In genomic region chr1:201391225-201391624, GRCh38 we compare ENCODE assay signal across 27 cellular contexts. TPM values are rescaled to one million over a fixed set of nuclear protein-coding genes. Genes with fewer than 3 reads are reported as not detected.
DNase-seq lines count a peak whose midpoint lies in the region; ATAC-seq, FAIRE-seq and TF ChIP-seq lines count a peak whose summit lies in the region.
"Had no signal": no experiment of that assay in that cellular context is flagged by ENCODE, and none has a peak within 500 bp of the region (broad histone marks: within the 10 kb centered on the region; RNA-seq: fewer than 3 reads in every experiment).

No MANE protein-coding gene starts in this region.

- no peak overlapping the region for H3K23ac ChIP-seq in mesenchymal stem cell (ENCODE audit: low read length in 2 of 2)

- DNase-seq in A549 (ENCODE audit: low read depth in 1 of 2, low spot score in 1 of 2) = no peak
- DNase-seq in endothelial cell (ENCODE audit: low spot score) = no peak
- no peak for DNase-seq in mesenchymal stem cell
- DNase-seq in uterus = no peak
- no peak for DNase-seq in adrenal gland
- no peak for DNase-seq in CD8-positive, alpha-beta T cell
- DNase-seq in iPS-NIHi7 (ENCODE audit: extremely low spot score) = no peak
- DNase-seq: ACHN; AML-193; BE2C; CD4-positive, alpha-beta T cell; COR-L47; DMS 273 treated with DMSO at 0.1 percent for 48 hours; DMS79; EL; GDM1; GOT3 had no signal

- peaks cover 28% of the 10 kb centered on the region for H3K4me1 ChIP-seq in A549
- H3K4me1 ChIP-seq in HEK293 (ENCODE audit: control insufficient read depth, insufficient read depth, low read length) = no peaks in the 10 kb centered on the region
- peaks cover 30% of the 10 kb centered on the region for H3K4me1 ChIP-seq in mesenchymal stem cell (ENCODE audit: control insufficient read depth, insufficient read depth, low read depth, low read length)
- H3K4me1 ChIP-seq in uterus = no peaks in the 10 kb centered on the region
- no peaks in the 10 kb centered on the region for H3K4me1 ChIP-seq in adrenal gland (replicated peaks in 1 of 2)
- no peaks in the 10 kb centered on the region for H3K4me1 ChIP-seq in CD8-positive, alpha-beta T cell (ENCODE audit: insufficient read depth, low read length)
- H3K4me1 ChIP-seq: BE2C, HAP-1 had no signal

- peaks cover 28% of the 10 kb centered on the region for H3K79me1 ChIP-seq in mesenchymal stem cell (replicated peaks; ENCODE audit: low read length, poor library complexity, severe bottlenecking)

- no peak for TF ChIP-seq EP300 in A549 (IDR thresholded peaks at IDR 0.05)

- H3K14ac ChIP-seq in mesenchymal stem cell (ENCODE audit: low read length in 2 of 2) = no peak overlapping the region

- intact Hi-C loops in uterus (cut with DNase I; ENCODE audit: low total_unique reads) = no loop called here
- intact Hi-C loops in adrenal gland (cut with DNase I) = no loop called here
- intact Hi-C loops in CD8-positive, alpha-beta T cell (cut with DNase I, micrococcal nuclease) = no loop called here

- H3K4me3 Mint-ChIP-seq in endothelial cell (ENCODE audit: unreplicated experiment) = no peak overlapping the region
- H3K4me3 Mint-ChIP-seq in CD8-positive, alpha-beta T cell = no peak overlapping the region
- H3K4me3 Mint-ChIP-seq: CD14-positive monocyte; CD4-positive, alpha-beta T cell had no signal

- H3K36me3 ChIP-seq in HEK293 (ENCODE audit: control insufficient read depth in 2 of 2, insufficient read depth in 1 of 2, low read length in 2 of 2) = no peaks in the 10 kb centered on the region
- peaks cover 0 to 26% of the 10 kb centered on the region in 2 experiments for H3K36me3 ChIP-seq in mesenchymal stem cell (ENCODE audit: control insufficient read depth in 1 of 2, insufficient read depth in 2 of 2, low read depth in 1 of 2, low read length in 2 of 2)
- no peaks in the 10 kb centered on the region for H3K36me3 ChIP-seq in uterus
- no peaks in the 10 kb centered on the region for H3K36me3 ChIP-seq in adrenal gland (replicated peaks in 1 of 2)
- no peaks in the 10 kb centered on the region for H3K36me3 ChIP-seq in CD8-positive, alpha-beta T cell (ENCODE audit: insufficient read depth, low read length)
- H3K36me3 ChIP-seq: BE2C; BLaER1 treated with 17β-estradiol and CSF1 and Interleukin-3, amounts not matched to agents 10 nM and 100 nM; HAP-1 had no signal

- peaks cover 0 to 59% of the 10 kb centered on the region in 2 experiments for H3K27me3 ChIP-seq in mesenchymal stem cell (ENCODE audit: control insufficient read depth in 1 of 2, insufficient read depth in 1 of 2, low read length in 2 of 2)
- H3K27me3 ChIP-seq in uterus = no peaks in the 10 kb centered on the region
- H3K27me3 ChIP-seq in adrenal gland = no peaks in the 10 kb centered on the region
- no peaks in the 10 kb centered on the region for H3K27me3 ChIP-seq in CD8-positive, alpha-beta T cell (ENCODE audit: insufficient read depth, low read length)
- H3K27me3 ChIP-seq: BE2C; BLaER1 treated with 17β-estradiol and CSF1 and Interleukin-3, amounts not matched to agents 10 nM and 100 nM had no signal

- no peaks in the 10 kb centered on the region for H3K9me3 Mint-ChIP-seq in endothelial cell (ENCODE audit: unreplicated experiment)
- H3K9me3 Mint-ChIP-seq in CD8-positive, alpha-beta T cell = no peaks in the 10 kb centered on the region
- H3K9me3 Mint-ChIP-seq: CD14-positive monocyte; CD4-positive, alpha-beta T cell had no signal

- peak overlapping the region; percentile 1 for H3K27ac Mint-ChIP-seq in endothelial cell (ENCODE audit: unreplicated experiment)
- no peak overlapping the region for H3K27ac Mint-ChIP-seq in CD8-positive, alpha-beta T cell
- H3K27ac Mint-ChIP-seq: CD14-positive monocyte; CD4-positive, alpha-beta T cell had no signal

- H3K9ac ChIP-seq in mesenchymal stem cell (ENCODE audit: low read length) = no peak overlapping the region
- H3K9ac ChIP-seq: BLaER1 treated with 17β-estradiol and CSF1 and Interleukin-3, amounts not matched to agents 10 nM and 100 nM had no signal

- H2AK5ac ChIP-seq in mesenchymal stem cell (ENCODE audit: low read length, severe bottlenecking) = peak overlapping the region; percentile 1

- ATAC-seq in A549 = no peak
- no peak for ATAC-seq in CD8-positive, alpha-beta T cell

- no peak overlapping the region for H2BK12ac ChIP-seq in mesenchymal stem cell (ENCODE audit: low read length in 2 of 2)

- no peak overlapping the region for H2AFZ ChIP-seq in mesenchymal stem cell (ENCODE audit: low read depth, low read length)

- TF ChIP-seq POLR2A in A549 (IDR thresholded peaks at IDR 0.05; ENCODE audit: low read length) (no peak), uterus (IDR thresholded peaks at IDR 0.05) (no peak), adrenal gland (IDR thresholded peaks at IDR 0.05) (no peak)

- TF ChIP-seq RAD21 in A549 (conservative IDR thresholded peaks at IDR 0.05 in 1 of 2, IDR thresholded peaks at IDR 0.05 in 1 of 2) = no peak

- H3K27me3 Mint-ChIP-seq in endothelial cell (ENCODE audit: unreplicated experiment) = peaks cover 8% of the 10 kb centered on the region
- H3K27me3 Mint-ChIP-seq in CD8-positive, alpha-beta T cell (ENCODE audit: low read depth) = peaks cover 6% of the 10 kb centered on the region

- TF ChIP-seq CTCF in A549 (IDR thresholded peaks at IDR 0.05) (no peak), HEK293 (tag by site-specific recombination; IDR thresholded peaks at IDR 0.05) (no peak), endothelial cell (IDR thresholded peaks at IDR 0.05; ENCODE audit: unreplicated experiment) (no peak), uterus (IDR thresholded peaks at IDR 0.05) (no peak), adrenal gland (IDR thresholded peaks at IDR 0.05) (no peak)
- no peak for TF ChIP-seq CTCF in CD8-positive, alpha-beta T cell (IDR thresholded peaks at IDR 0.05)

- no peak overlapping the region for H3K4ac ChIP-seq in mesenchymal stem cell (ENCODE audit: low read depth in 1 of 2, low read length in 2 of 2)

- H3K9me3 ChIP-seq in A549 = no peaks in the 10 kb centered on the region
- H3K9me3 ChIP-seq in HEK293 (ENCODE audit: control insufficient read depth, insufficient read depth, low read depth, low read length) = no peaks in the 10 kb centered on the region
- H3K9me3 ChIP-seq in mesenchymal stem cell (ENCODE audit: control insufficient read depth, low read length) = no peaks in the 10 kb centered on the region
- no peaks in the 10 kb centered on the region for H3K9me3 ChIP-seq in uterus
- no peaks in the 10 kb centered on the region for H3K9me3 ChIP-seq in adrenal gland (replicated peaks in 1 of 3)
- H3K9me3 ChIP-seq in CD8-positive, alpha-beta T cell (ENCODE audit: low read length) = no peaks in the 10 kb centered on the region
- H3K9me3 ChIP-seq: BE2C; BLaER1 treated with 17β-estradiol and CSF1 and Interleukin-3, amounts not matched to agents 10 nM and 100 nM; HAP-1 had no signal

- no peak overlapping the region for H2BK120ac ChIP-seq in mesenchymal stem cell (ENCODE audit: low read depth, low read length)

- H3K4me2 ChIP-seq in A549 = no peak overlapping the region
- H3K4me2 ChIP-seq in mesenchymal stem cell (ENCODE audit: low read length, poor library complexity, severe bottlenecking) = no peak overlapping the region

- CTCF ChIA-PET in A549 (lab: Yijun Ruan, JAX) = interaction anchor here (0.7 to 19.4 kb wide), 4 partner anchors 15 to 803 kb away, joined by 3 to 334 read pairs (median 8); partner anchors contain the start of gene LAD1
- CTCF ChIA-PET in HEK293 (lab: Yijun Ruan, JAX) = interaction anchor here (0.5 to 1.3 kb wide), 4 partner anchors 15 to 137 kb away, joined by 3 to 5 read pairs (median 5); no protein-coding TSS in a partner anchor
- CTCF ChIA-PET in CD8-positive, alpha-beta T cell (lab: Charles Lee) = interaction anchor here (0.9 kb wide), 1 partner anchor 14 kb away, joined by 3 read pairs; no protein-coding TSS in a partner anchor

- WGBS in A549 (ENCODE audit: missing lambda C conversion rate) = 80% methylated on average over 1 of the region's 1 CpG
- WGBS in mesenchymal stem cell = 69% methylated on average over 1 of the region's 1 CpG
- WGBS in adrenal gland, 4 donors = 71 to 85% (median 75%) methylated on average over 1 of the region's 1 CpG

- H3K4me1 Mint-ChIP-seq in endothelial cell (ENCODE audit: unreplicated experiment) = no peaks in the 10 kb centered on the region
- no peaks in the 10 kb centered on the region for H3K4me1 Mint-ChIP-seq in CD8-positive, alpha-beta T cell (ENCODE audit: low read depth)
- H3K4me1 Mint-ChIP-seq: CD14-positive monocyte had no signal

- H3K27ac ChIP-seq in A549 (peak overlapping the region; percentile 38 to 76; a peak in 3 of 6 replicates), HEK293 (ENCODE audit: extremely low read depth, low read depth, low read length) (no peak overlapping the region), mesenchymal stem cell (ENCODE audit: low read length, poor library complexity, severe bottlenecking) (no peak overlapping the region), uterus (no peak overlapping the region), adrenal gland (no peak overlapping the region)
- no peak overlapping the region for H3K27ac ChIP-seq in CD8-positive, alpha-beta T cell (ENCODE audit: low read depth, low read length)
- H3K27ac ChIP-seq: 22Rv1; BLaER1 treated with 17β-estradiol and CSF1 and Interleukin-3, amounts not matched to agents 10 nM and 100 nM had no signal

- H4K91ac ChIP-seq in mesenchymal stem cell (ENCODE audit: low read length) = no peak overlapping the region

- no peaks in the 10 kb centered on the region for H3K36me3 Mint-ChIP-seq in endothelial cell (ENCODE audit: low read depth, unreplicated experiment)
- no peaks in the 10 kb centered on the region for H3K36me3 Mint-ChIP-seq in CD8-positive, alpha-beta T cell
- H3K36me3 Mint-ChIP-seq: CD14-positive monocyte had no signal

- H3K4me3 ChIP-seq in A549 = no peak overlapping the region
- no peak overlapping the region for H3K4me3 ChIP-seq in HEK293 (ENCODE audit: low read depth, low read length)
- H3K4me3 ChIP-seq in mesenchymal stem cell (ENCODE audit: insufficient read depth in 1 of 2, low read depth in 1 of 2, low read length in 2 of 2) = no peak overlapping the region
- H3K4me3 ChIP-seq in uterus = no peak overlapping the region
- no peak overlapping the region for H3K4me3 ChIP-seq in adrenal gland
- no peak overlapping the region for H3K4me3 ChIP-seq in CD8-positive, alpha-beta T cell (ENCODE audit: low read depth, low read length)
- H3K4me3 ChIP-seq: BLaER1 treated with 17β-estradiol and CSF1 and Interleukin-3, amounts not matched to agents 10 nM and 100 nM; GM12878; HAP-1 had no signal

- no peak overlapping the region for H4K8ac ChIP-seq in mesenchymal stem cell (ENCODE audit: low read length)

- POLR2A ChIA-PET in A549 (lab: Yijun Ruan, JAX) = no interaction called here
- POLR2A ChIA-PET in HEK293 (lab: Yijun Ruan, JAX) = no interaction called here
- POLR2A ChIA-PET in CD8-positive, alpha-beta T cell (lab: Charles Lee) = no interaction called here

- no peak overlapping the region for H2BK15ac ChIP-seq in mesenchymal stem cell (ENCODE audit: low read depth, poor library complexity, severe bottlenecking)

- no peak overlapping the region for H2BK5ac ChIP-seq in mesenchymal stem cell (ENCODE audit: low read depth, low read length, poor library complexity, severe bottlenecking)

- no peak for FAIRE-seq in A549 (lab: Jason Lieb, UNC)
- FAIRE-seq: A204.1, D721Med, GM12878, GM19239, H54 had no signal

- H3K18ac ChIP-seq in mesenchymal stem cell (ENCODE audit: low read depth in 1 of 2, low read length in 2 of 2) = no peak overlapping the region

RNA-seq across cellular contexts. Expression of gene LAD1, which starts 7.9 kb away (rescaled TPM):
- polyA plus RNA-seq in A549 (2011; rRNA removed) (0.19 and 0.26 TPM in 2 replicates), A549 (2017; fragmentation: RNase III; extraction: RNeasy Plus Mini Kit Qiagen cat#74134 plus additional on column Dnase treatment) (0.67 to 1.1 TPM (median 0.87 TPM) in 3 replicates), adrenal gland (under 1 TPM in 2 of 3 donors, not detected in 1; 0.08 to 0.17 TPM)
- polyA plus RNA-seq in A549 (2012; cell fraction: cytosol; rRNA removed) = 0.10 and 0.16 TPM in 2 replicates
- polyA plus RNA-seq in A549 (2012; cell fraction: nucleus; rRNA removed) = 0.09 and 0.30 TPM in 2 replicates
- 0.49 and 0.83 TPM in 2 replicates for polyA minus RNA-seq in A549 (2011; rRNA and poly(A)+ RNA removed)
- total RNA-seq in endothelial cell (ENCODE audit: unreplicated experiment) (0.59 TPM), uterus (1 to 10 TPM in 1 of 4 donors, under 1 TPM in 2, not detected in 1; 0.26 to 4.8 (median 0.29) TPM), adrenal gland (under 1 TPM in 2 of 8 donors, not detected in 6; 0.54 to 0.61 TPM)
- polyA plus RNA-seq in mesenchymal stem cell (2013, experiment 1 of 2) = not detected
- not detected for polyA plus RNA-seq in mesenchymal stem cell (2013, experiment 2 of 2)
- total RNA-seq in CD8-positive, alpha-beta T cell = not detected
- total RNA-seq: CD4-positive, alpha-beta T cell had no signal
- polyA plus RNA-seq: CD14-positive monocyte had no signal

RNA-seq across cellular contexts. Expression of gene TNNT2, which starts 13.7 kb away (rescaled TPM):
- polyA plus RNA-seq in A549 (2011; rRNA removed) (not detected in 2 replicates), A549 (2017; fragmentation: RNase III; extraction: RNeasy Plus Mini Kit Qiagen cat#74134 plus additional on column Dnase treatment) (0.09 to 0.10 TPM (median 0.09 TPM) in 3 replicates), adrenal gland (10 to 100 TPM; 10.3 to 37.3 (median 14.0) TPM)
- not detected in 2 replicates for polyA plus RNA-seq in A549 (2012; cell fraction: cytosol; rRNA removed)
- not detected in 2 replicates for polyA plus RNA-seq in A549 (2012; cell fraction: nucleus; rRNA removed)
- polyA minus RNA-seq in A549 (2011; rRNA and poly(A)+ RNA removed) = 0.10 TPM in 1 of 2 replicates, not detected in the other
- total RNA-seq in endothelial cell (ENCODE audit: unreplicated experiment) (3.3 TPM), uterus (under 1 TPM in 1 of 4 donors, not detected in 3; 0.21 TPM), adrenal gland (10 to 100 TPM in 1 of 8 donors, 1 to 10 TPM in 3, under 1 TPM in 2, not detected in 2; 0.39 to 10.5 (median 2.2) TPM)
- 0.07 TPM for polyA plus RNA-seq in mesenchymal stem cell (2013, experiment 1 of 2)
- not detected for polyA plus RNA-seq in mesenchymal stem cell (2013, experiment 2 of 2)
- not detected for total RNA-seq in CD8-positive, alpha-beta T cell
- total RNA-seq: CD4-positive, alpha-beta T cell; GM12878 had no signal
- polyA plus RNA-seq: CD14-positive monocyte had no signal

RNA-seq across cellular contexts. Expression of gene TNNI1, which starts 30.3 kb away (rescaled TPM):
- polyA plus RNA-seq in A549 (2011; rRNA removed) (not detected in 2 replicates), A549 (2017; fragmentation: RNase III; extraction: RNeasy Plus Mini Kit Qiagen cat#74134 plus additional on column Dnase treatment) (not detected in 3 replicates), adrenal gland (under 1 TPM in 1 of 3 donors, not detected in 2; 0.27 TPM)
- 0.05 TPM in 1 of 2 replicates, not detected in the other for polyA plus RNA-seq in A549 (2012; cell fraction: cytosol; rRNA removed)
- polyA plus RNA-seq in A549 (2012; cell fraction: nucleus; rRNA removed) = 0.45 TPM in 1 of 2 replicates, not detected in the other
- not detected in 2 replicates for polyA minus RNA-seq in A549 (2011; rRNA and poly(A)+ RNA removed)
- total RNA-seq in endothelial cell (ENCODE audit: unreplicated experiment) (not detected), uterus (1 to 10 TPM in 1 of 4 donors, under 1 TPM in 1, not detected in 2; 0.30 to 3.9 TPM), adrenal gland (1 to 10 TPM in 1 of 8 donors, under 1 TPM in 1, not detected in 6; 0.14 to 4.3 TPM)
- polyA plus RNA-seq in mesenchymal stem cell (2013, experiment 1 of 2) = not detected
- polyA plus RNA-seq in mesenchymal stem cell (2013, experiment 2 of 2) = not detected
- total RNA-seq in CD8-positive, alpha-beta T cell = not detected
- total RNA-seq: CD4-positive, alpha-beta T cell; GM12878 had no signal
- polyA plus RNA-seq: CD14-positive monocyte had no signal

Comparison
In these comparisons a context has a peak if more than half of its experiments do, and no peak if none do; other contexts are left out.
1. H3K27ac ChIP-seq: peak in A549 (2 of 2); none in HEK293 (single experiment), mesenchymal stem cell (single experiment), uterus (0 of 2), adrenal gland (0 of 5) and CD8-positive, alpha-beta T cell (single experiment).